Comparison of ENCODE assay signal across 1 cellular context in genomic region chrX:149962859-149963757, GRCh38.
TF ChIP-seq lines count a peak whose summit lies in the region.

No MANE protein-coding gene starts in this region.

TF ChIP-seq in GM23338, 12 proteins besides CTCF, POLR2A, EP300 and RAD21 (continued from another document):
- no peak for TF ChIP-seq ETS1 (IDR thresholded peaks at IDR 0.05)
